Comparison of ENCODE assay signal across 19 cellular contexts in the genomic region with DNA sequence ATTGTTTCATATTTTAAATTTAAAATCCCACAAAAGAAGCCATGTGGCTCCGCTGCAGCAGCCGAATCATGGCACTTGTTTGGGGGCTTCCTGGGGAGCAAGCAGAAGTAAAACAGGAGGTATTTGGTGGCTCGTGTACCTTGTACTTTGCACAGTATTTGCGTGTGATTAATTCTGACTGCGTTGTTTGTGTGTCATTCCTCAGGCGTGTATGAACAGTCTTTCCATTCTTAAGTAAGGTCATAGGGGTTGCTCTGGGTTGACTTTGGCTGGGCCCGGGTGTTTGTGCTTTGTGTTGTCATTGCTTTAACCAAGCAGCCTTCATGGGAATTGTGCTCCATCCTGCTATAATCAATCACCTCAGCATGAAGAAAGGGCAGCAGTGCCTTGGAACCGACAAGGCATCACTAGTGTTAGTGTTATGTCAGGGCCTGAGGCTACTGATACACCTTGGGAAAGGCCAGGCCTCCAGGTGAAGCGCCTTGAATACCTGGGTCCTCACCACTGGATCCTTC.
DNase-seq lines count a peak whose midpoint lies in the region; ATAC-seq and TF ChIP-seq lines count a peak whose summit lies in the region.
"Had no signal": no experiment of that assay in that cellular context is flagged by ENCODE, and none has a peak within 500 bp of the region (broad histone marks: within the 10 kb centered on the region; RNA-seq: fewer than 3 reads in every experiment).

No MANE protein-coding gene starts in this region.

- DNase-seq in HuH-7 (ENCODE audit: low spot score) (peak; percentile 83), breast epithelium (ENCODE audit: low spot score in 2 of 2) (peak; percentile 45 to 66), right lobe of liver (no peak), suprapubic skin (ENCODE audit: low spot score in 2 of 2) (no peak), HAP-1 (ENCODE audit: low spot score in 2 of 2) (no peak)
- no peak for DNase-seq in effector memory CD4-positive, alpha-beta T cell
- DNase-seq: ACHN, AML-193, DMS79, H9, IMR-90, Karpas-422, MM.1S, NCI-H1092 treated with DMSO at 0.1 percent for 48 hours, NCI-H2081 treated with DMSO at 0.1 percent for 48 hours, NCI-H510A, NCI-H774, SK-N-SH had no signal

- in situ Hi-C loops in HAP-1 (cut with MboI; ENCODE audit: low sequenced_read_pairs), result no loop called here

- no peak for TF ChIP-seq CTCF in breast epithelium (IDR thresholded peaks at IDR 0.05)
- no peak for TF ChIP-seq CTCF in right lobe of liver (IDR thresholded peaks at IDR 0.05)
- no peak for TF ChIP-seq CTCF in suprapubic skin (IDR thresholded peaks at IDR 0.05)

- H3K9me3 ChIP-seq in breast epithelium (no peaks in the 10 kb centered on the region), right lobe of liver (no peaks in the 10 kb centered on the region), suprapubic skin (no peaks in the 10 kb centered on the region), HAP-1 (no peaks in the 10 kb centered on the region)
- no peaks in the 10 kb centered on the region for H3K9me3 ChIP-seq in effector memory CD4-positive, alpha-beta T cell (ENCODE audit: control insufficient read depth, low read length)
- H3K9me3 ChIP-seq: SK-N-SH had no signal

- TF ChIP-seq POLR2A in breast epithelium (IDR thresholded peaks at IDR 0.05), result no peak
- no peak for TF ChIP-seq POLR2A in right lobe of liver (IDR thresholded peaks at IDR 0.05)
- no peak for TF ChIP-seq POLR2A in suprapubic skin (IDR thresholded peaks at IDR 0.05)

- peak overlapping the region; percentile 81 to 84 for H3K27ac ChIP-seq in breast epithelium
- no peak overlapping the region for H3K27ac ChIP-seq in right lobe of liver
- H3K27ac ChIP-seq in suprapubic skin, result peak overlapping the region; percentile 11
- no peak overlapping the region for H3K27ac ChIP-seq in effector memory CD4-positive, alpha-beta T cell (ENCODE audit: insufficient read depth, low read length, poor library complexity, severe bottlenecking)

- H3K4me1 ChIP-seq in breast epithelium, result peaks cover 0 to 2% of the 10 kb centered on the region in 2 donors
- H3K4me1 ChIP-seq in right lobe of liver, result no peaks in the 10 kb centered on the region
- H3K4me1 ChIP-seq in suprapubic skin, result no peaks in the 10 kb centered on the region
- no peaks in the 10 kb centered on the region for H3K4me1 ChIP-seq in effector memory CD4-positive, alpha-beta T cell (ENCODE audit: control insufficient read depth, insufficient read depth, low read length, poor library complexity, severe bottlenecking)
- no peaks in the 10 kb centered on the region; the same call in 1 of the 2 replicates for H3K4me1 ChIP-seq in HAP-1

- H3K36me3 ChIP-seq in breast epithelium (peaks cover 2% of the 10 kb centered on the region), right lobe of liver (peaks cover 0 to 77% (median 24%) of the 10 kb centered on the region in 4 donors), suprapubic skin (peaks cover 71% of the 10 kb centered on the region), HAP-1 (replicated peaks) (peaks cover 13% of the 10 kb centered on the region)
- H3K36me3 ChIP-seq in effector memory CD4-positive, alpha-beta T cell (ENCODE audit: control insufficient read depth, insufficient read depth, low read length), result no peaks in the 10 kb centered on the region

- WGBS in right lobe of liver (ENCODE audit: insufficient coverage, low coverage, low lambda C conversion rate, missing lambda C conversion rate), result 62% methylated on average over 9 of the region's 9 CpGs
- 78% methylated on average over 9 of the region's 9 CpGs for WGBS in suprapubic skin

- TF ChIP-seq EP300 in suprapubic skin (IDR thresholded peaks at IDR 0.05), result no peak

- peak in 3 of 4 donors; percentile 14 to 63 (median 30) for ATAC-seq in right lobe of liver
- no peak for ATAC-seq in HG02623 (IDR thresholded peaks at IDR 0.05; ENCODE audit: unreplicated experiment)

- no peak overlapping the region for H3K4me3 ChIP-seq in breast epithelium
- H3K4me3 ChIP-seq in right lobe of liver, result no peak overlapping the region
- H3K4me3 ChIP-seq in suprapubic skin, result no peak overlapping the region
- H3K4me3 ChIP-seq in effector memory CD4-positive, alpha-beta T cell (ENCODE audit: insufficient read depth, low read depth, low read length, poor library complexity, severe bottlenecking), result no peak overlapping the region
- H3K4me3 ChIP-seq in HAP-1, result no peak overlapping the region

- intact Hi-C loops in breast epithelium (cut with DNase I; ENCODE audit: low total_unique reads), result no loop called here
- intact Hi-C loops in right lobe of liver (cut with DNase I), result no loop called here

- H3K27me3 ChIP-seq in breast epithelium, result no peaks in the 10 kb centered on the region
- no peaks in the 10 kb centered on the region for H3K27me3 ChIP-seq in right lobe of liver
- no peaks in the 10 kb centered on the region for H3K27me3 ChIP-seq in suprapubic skin
- H3K27me3 ChIP-seq in effector memory CD4-positive, alpha-beta T cell (replicated peaks; ENCODE audit: control insufficient read depth, insufficient read depth, low read length, poor library complexity, severe bottlenecking), result no peaks in the 10 kb centered on the region
- no peaks in the 10 kb centered on the region for H3K27me3 ChIP-seq in HAP-1 (ENCODE audit: low read depth)

Comparison
In these comparisons a context has a peak if more than half of its experiments do, and no peak if none do; other contexts are left out.
1. DNase-seq: peak in HuH-7 (single experiment) and breast epithelium (2 of 2); none in right lobe of liver (0 of 3), suprapubic skin (0 of 2), effector memory CD4-positive, alpha-beta T cell (0 of 3) and HAP-1 (0 of 2).
2. H3K27ac ChIP-seq: peak in breast epithelium (2 of 2) and suprapubic skin (single experiment); none in right lobe of liver (0 of 3) and effector memory CD4-positive, alpha-beta T cell (single experiment).